Comparison of ENCODE assay signal across 8 cellular contexts in the genomic region with DNA sequence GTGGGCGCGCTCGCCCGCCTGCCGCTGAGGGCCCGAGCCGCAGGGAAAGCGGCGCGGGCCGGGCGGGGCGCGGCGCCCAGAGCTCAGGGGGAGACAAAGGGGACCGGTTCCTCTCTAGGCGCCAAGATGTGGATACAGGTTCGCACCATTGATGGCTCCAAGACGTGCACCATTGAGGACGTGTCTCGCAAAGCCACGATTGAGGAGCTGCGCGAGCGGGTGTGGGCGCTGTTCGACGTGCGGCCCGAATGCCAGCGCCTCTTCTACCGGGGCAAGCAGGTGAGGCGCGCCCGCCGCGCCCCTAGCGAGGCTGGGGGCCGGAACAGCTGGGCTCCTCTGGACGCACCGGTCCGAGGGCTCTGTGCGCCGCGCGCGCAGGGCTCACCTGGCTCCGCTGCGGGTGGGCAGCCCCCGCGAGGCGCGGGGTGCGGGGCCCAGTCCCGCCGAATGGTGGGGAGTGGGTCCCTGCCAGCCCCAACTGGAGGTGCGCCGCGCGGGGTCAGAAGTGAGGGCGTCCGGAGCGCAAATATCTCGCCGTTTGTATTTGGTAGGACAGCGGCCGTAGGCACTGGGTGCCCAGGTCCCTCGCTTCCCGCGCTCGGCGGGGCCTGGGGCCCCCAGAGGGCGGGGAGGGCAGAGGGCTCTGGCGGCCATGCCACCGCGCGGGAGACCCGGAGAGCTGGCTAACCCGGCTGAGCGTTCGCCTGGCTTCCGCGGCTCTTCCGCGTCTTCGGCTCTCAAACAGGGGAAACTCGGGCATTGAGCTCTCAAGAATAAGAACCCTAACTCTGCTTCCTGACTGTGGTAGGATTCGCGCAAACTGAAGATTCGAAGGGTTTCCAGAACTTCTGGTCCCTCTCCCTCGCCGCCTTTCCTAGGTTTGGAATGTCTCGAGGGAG.
DNase-seq lines count a peak whose midpoint lies in the region; ATAC-seq and TF ChIP-seq lines count a peak whose summit lies in the region.

No MANE protein-coding gene starts in this region.

- TF ChIP-seq CTCF in C4-2B (conservative IDR thresholded peaks at IDR 0.05) (peak; percentile 23), brain microvascular endothelial cell (IDR thresholded peaks at IDR 0.05; ENCODE audit: low read depth, low read length, missing control alignments) (no peak)

- in situ Hi-C loops in brain microvascular endothelial cell (cut with HindIII; ENCODE audit: low pct_ligation_motif_present, low sequenced_read_pairs): loop anchor here (25.0 kb wide), 1 partner anchor 99 kb away; no protein-coding TSS in a partner anchor

- H3K4me3 ChIP-seq in brain microvascular endothelial cell (ENCODE audit: low read depth, low read length): peak overlapping the region; percentile 86

- no peaks in the 10 kb centered on the region for H3K36me3 ChIP-seq in brain microvascular endothelial cell (replicated peaks)

- ATAC-seq in GM19397 (IDR thresholded peaks at IDR 0.05; ENCODE audit: unreplicated experiment): peak; percentile 23
- ATAC-seq in HG03460 (IDR thresholded peaks at IDR 0.05; ENCODE audit: unreplicated experiment): peak; percentile 23

- DNase-seq in T-helper 2 cell (peak; percentile 9 to 60 (median 21)), brain microvascular endothelial cell (no peak), iris pigment epithelial cell (ENCODE audit: low read depth) (peak; percentile 34), DMS153 (lab: John Stamatoyannopoulos, UW) (no peak)
- peak; percentile 53 for DNase-seq in stimulated activated CD4-positive, alpha-beta T cell treated with anti-CD3 and anti-CD28 coated beads, Interleukin-15, amount 100 ng/mL, for 24 hours

- no peaks in the 10 kb centered on the region for H3K27me3 ChIP-seq in brain microvascular endothelial cell (replicated peaks)

- H3K27ac ChIP-seq in C4-2B (peak overlapping the region; percentile 84), brain microvascular endothelial cell (peak overlapping the region; percentile 48)

Comparison
In these comparisons a context has a peak if more than half of its experiments do, and no peak if none do; other contexts are left out.
1. DNase-seq: peak in T-helper 2 cell (5 of 5), iris pigment epithelial cell (single experiment) and stimulated activated CD4-positive, alpha-beta T cell treated with anti-CD3 and anti-CD28 coated beads, Interleukin-15, amount 100 ng/mL, for 24 hours (single experiment); none in brain microvascular endothelial cell (single experiment) and DMS153 (single experiment).